1 cellular context compared by ENCODE assay signal in the genomic region with DNA sequence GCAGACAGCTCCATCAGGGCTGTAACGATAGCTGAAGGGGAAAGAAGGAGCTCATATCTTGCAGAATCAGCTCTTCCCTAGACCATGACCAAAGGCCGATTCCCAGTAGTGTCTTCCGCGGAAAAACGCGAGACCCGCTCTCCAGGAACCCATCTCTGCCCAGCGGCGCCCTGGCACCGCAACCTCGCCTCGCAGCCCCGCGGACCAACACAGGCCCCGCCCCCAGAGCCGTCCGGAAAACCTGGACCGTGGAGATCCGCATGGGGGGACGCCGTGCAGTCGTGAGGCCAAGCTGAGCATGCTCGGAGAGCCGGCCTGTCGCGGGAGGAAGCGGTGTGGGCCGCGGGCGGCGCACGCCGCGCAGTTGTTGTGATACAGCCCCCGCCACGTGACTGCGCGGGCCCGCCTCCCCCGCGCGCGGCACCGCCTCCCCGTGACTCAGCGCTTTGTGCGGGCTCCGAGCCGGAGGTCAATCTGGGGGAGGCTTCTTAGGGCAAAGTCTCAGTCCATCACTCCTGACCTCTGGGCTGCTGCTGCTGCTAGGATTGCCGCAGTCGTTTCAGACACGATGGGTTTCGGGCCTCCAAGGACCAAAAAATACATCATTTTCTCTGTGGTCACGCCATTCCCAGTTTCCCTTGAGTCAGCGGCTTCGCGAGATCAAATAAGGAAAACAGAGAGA.
TF ChIP-seq lines count a peak whose summit lies in the region.

No MANE protein-coding gene starts in this region.

TF ChIP-seq in HepG2, 621 proteins besides CTCF, POLR2A, EP300 and RAD21 (continued from another document and continues in another):
- TF ChIP-seq DRAP1 (CRISPR knock-in tag; IDR thresholded peaks at IDR 0.05) (peak; percentile 79), ERF (CRISPR knock-in tag; IDR thresholded peaks at IDR 0.05) (peak; percentile 98; the same call in 1 of the 2 replicates), MLLT10 (CRISPR knock-in tag; IDR thresholded peaks at IDR 0.05) (no peak), GTF3A (CRISPR knock-in tag; conservative IDR thresholded peaks at IDR 0.05) (0 out of 2 replicates have a peak, but pooled peaks have one; percentile 76), ZNF501 (CRISPR knock-in tag; IDR thresholded peaks at IDR 0.05) (peak; percentile 99), PRPF4 (IDR thresholded peaks at IDR 0.05; ENCODE audit: low read depth, low read length, poor library complexity, severe bottlenecking) (no peak), PHF8 (CRISPR knock-in tag; IDR thresholded peaks at IDR 0.05) (peak; percentile 88), ATRX (CRISPR knock-in tag; IDR thresholded peaks at IDR 0.05; ENCODE audit: borderline replicate concordance) (no peak), SOX6 (IDR thresholded peaks at IDR 0.05) (no peak), SOX6 (CRISPR knock-in tag; IDR thresholded peaks at IDR 0.05) (peak; percentile 95), RAD51 (IDR thresholded peaks at IDR 0.05; ENCODE audit: borderline replicate concordance) (peak; percentile 93), ZFP82 (CRISPR knock-in tag; IDR thresholded peaks at IDR 0.05; ENCODE audit: borderline replicate concordance) (peak; percentile 98), RBM22 (optimal IDR thresholded peaks at IDR 0.05; ENCODE audit: low read length) (no peak), KDM4B (CRISPR knock-in tag; IDR thresholded peaks at IDR 0.05) (peak; percentile 63; the same call in 1 of the 2 replicates), ZNF605 (CRISPR knock-in tag; IDR thresholded peaks at IDR 0.05) (peak; percentile 96), GZF1 (CRISPR knock-in tag; IDR thresholded peaks at IDR 0.05) (no peak), MED8 (CRISPR knock-in tag; IDR thresholded peaks at IDR 0.05; ENCODE audit: insufficient replicate concordance) (peak; percentile 71), NKX3-1 (CRISPR knock-in tag; IDR thresholded peaks at IDR 0.05) (peak; percentile 96), DDIT3 (CRISPR knock-in tag; IDR thresholded peaks at IDR 0.05) (no peak), LRRFIP1 (CRISPR knock-in tag; conservative IDR thresholded peaks at IDR 0.05) (no peak), JARID2 (CRISPR knock-in tag; IDR thresholded peaks at IDR 0.05; ENCODE audit: insufficient replicate concordance) (peak; percentile 87), ZNF207 (IDR thresholded peaks at IDR 0.05; ENCODE audit: borderline replicate concordance) (no peak), THRA (CRISPR knock-in tag; IDR thresholded peaks at IDR 0.05; ENCODE audit: borderline replicate concordance) (peak; percentile 98), NFE2 (CRISPR knock-in tag; IDR thresholded peaks at IDR 0.05) (peak; percentile 99), ZNF503 (CRISPR knock-in tag; IDR thresholded peaks at IDR 0.05) (peak; percentile 88), GATAD2A (CRISPR knock-in tag; IDR thresholded peaks at IDR 0.05) (peak; percentile 83), ZNF260 (CRISPR knock-in tag; IDR thresholded peaks at IDR 0.05; ENCODE audit: borderline replicate concordance, low read depth) (no peak), NFKBIZ (CRISPR knock-in tag; IDR thresholded peaks at IDR 0.05) (peak; percentile 81), GPN1 (CRISPR knock-in tag; IDR thresholded peaks at IDR 0.05; ENCODE audit: borderline replicate concordance) (no peak; the same call in 1 of the 2 replicates), ZNF766 (CRISPR knock-in tag; IDR thresholded peaks at IDR 0.05; ENCODE audit: borderline replicate concordance) (peak; percentile 95; the same call in 1 of the 2 replicates), SP5 (CRISPR knock-in tag; IDR thresholded peaks at IDR 0.05; ENCODE audit: borderline replicate concordance, low read depth) (peak; percentile 97), IRF2 (CRISPR knock-in tag; IDR thresholded peaks at IDR 0.05) (peak; percentile 98), CEBPZ (IDR thresholded peaks at IDR 0.05; ENCODE audit: low read length) (no peak), PHF5A (CRISPR knock-in tag; IDR thresholded peaks at IDR 0.05; ENCODE audit: low read depth, unreplicated experiment) (peak; percentile 95), ZBTB8A (CRISPR knock-in tag; IDR thresholded peaks at IDR 0.05; ENCODE audit: borderline replicate concordance, low read depth) (peak; percentile 71; the same call in 1 of the 2 replicates), SYNCRIP (IDR thresholded peaks at IDR 0.05; ENCODE audit: insufficient read depth, low read depth, low read length) (no peak)
- TF ChIP-seq, protein P1, sequence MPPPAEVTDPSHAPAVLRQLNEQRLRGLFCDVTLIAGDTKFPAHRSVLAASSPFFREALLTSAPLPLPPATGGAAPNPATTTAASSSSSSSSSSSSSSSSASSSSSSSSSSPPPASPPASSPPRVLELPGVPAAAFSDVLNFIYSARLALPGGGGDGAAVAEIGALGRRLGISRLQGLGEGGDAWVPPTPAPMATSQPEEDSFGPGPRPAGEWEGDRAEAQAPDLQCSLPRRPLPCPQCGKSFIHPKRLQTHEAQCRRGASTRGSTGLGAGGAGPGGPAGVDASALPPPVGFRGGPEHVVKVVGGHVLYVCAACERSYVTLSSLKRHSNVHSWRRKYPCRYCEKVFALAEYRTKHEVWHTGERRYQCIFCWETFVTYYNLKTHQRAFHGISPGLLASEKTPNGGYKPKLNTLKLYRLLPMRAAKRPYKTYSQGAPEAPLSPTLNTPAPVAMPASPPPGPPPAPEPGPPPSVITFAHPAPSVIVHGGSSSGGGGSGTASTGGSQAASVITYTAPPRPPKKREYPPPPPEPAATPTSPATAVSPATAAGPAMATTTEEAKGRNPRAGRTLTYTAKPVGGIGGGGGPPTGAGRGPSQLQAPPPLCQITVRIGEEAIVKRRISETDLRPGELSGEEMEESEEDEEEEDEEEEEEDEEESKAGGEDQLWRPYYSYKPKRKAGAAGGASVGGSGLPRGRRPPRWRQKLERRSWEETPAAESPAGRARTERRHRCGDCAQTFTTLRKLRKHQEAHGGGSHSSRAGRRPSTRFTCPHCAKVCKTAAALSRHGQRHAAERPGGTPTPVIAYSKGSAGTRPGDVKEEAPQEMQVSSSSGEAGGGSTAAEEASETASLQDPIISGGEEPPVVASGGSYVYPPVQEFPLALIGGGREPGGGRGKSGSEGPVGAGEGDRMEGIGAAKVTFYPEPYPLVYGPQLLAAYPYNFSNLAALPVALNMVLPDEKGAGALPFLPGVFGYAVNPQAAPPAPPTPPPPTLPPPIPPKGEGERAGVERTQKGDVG (CRISPR knock-in tag; IDR thresholded peaks at IDR 0.05; ENCODE audit: borderline replicate concordance), result peak; percentile 98
- TF ChIP-seq, protein P2, sequence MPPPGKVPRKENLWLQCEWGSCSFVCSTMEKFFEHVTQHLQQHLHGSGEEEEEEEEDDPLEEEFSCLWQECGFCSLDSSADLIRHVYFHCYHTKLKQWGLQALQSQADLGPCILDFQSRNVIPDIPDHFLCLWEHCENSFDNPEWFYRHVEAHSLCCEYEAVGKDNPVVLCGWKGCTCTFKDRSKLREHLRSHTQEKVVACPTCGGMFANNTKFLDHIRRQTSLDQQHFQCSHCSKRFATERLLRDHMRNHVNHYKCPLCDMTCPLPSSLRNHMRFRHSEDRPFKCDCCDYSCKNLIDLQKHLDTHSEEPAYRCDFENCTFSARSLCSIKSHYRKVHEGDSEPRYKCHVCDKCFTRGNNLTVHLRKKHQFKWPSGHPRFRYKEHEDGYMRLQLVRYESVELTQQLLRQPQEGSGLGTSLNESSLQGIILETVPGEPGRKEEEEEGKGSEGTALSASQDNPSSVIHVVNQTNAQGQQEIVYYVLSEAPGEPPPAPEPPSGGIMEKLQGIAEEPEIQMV (CRISPR knock-in tag; IDR thresholded peaks at IDR 0.05; ENCODE audit: low read depth), result peak; percentile 96
- TF ChIP-seq, protein P3, sequence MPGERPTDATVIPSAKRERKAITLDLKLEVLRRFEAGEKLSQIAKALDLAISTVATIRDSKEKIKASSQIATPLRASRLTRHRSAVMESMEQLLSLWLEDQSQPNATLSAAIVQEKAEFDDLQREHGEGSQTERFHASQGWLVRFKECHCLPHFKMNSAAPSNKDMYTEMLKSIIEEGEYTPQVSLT (CRISPR knock-in tag; IDR thresholded peaks at IDR 0.05; ENCODE audit: borderline replicate concordance, low read depth), result no peak; the same call in 1 of the 2 replicates
- TF ChIP-seq, protein P4, sequence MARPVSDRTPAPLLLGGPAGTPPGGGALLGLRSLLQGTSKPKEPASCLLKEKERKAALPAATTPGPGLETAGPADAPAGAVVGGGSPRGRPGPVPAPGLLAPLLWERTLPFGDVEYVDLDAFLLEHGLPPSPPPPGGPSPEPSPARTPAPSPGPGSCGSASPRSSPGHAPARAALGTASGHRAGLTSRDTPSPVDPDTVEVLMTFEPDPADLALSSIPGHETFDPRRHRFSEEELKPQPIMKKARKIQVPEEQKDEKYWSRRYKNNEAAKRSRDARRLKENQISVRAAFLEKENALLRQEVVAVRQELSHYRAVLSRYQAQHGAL (CRISPR knock-in tag; IDR thresholded peaks at IDR 0.05; ENCODE audit: not compliant biosample characterization), result peak; percentile 44
- TF ChIP-seq, protein P5, sequence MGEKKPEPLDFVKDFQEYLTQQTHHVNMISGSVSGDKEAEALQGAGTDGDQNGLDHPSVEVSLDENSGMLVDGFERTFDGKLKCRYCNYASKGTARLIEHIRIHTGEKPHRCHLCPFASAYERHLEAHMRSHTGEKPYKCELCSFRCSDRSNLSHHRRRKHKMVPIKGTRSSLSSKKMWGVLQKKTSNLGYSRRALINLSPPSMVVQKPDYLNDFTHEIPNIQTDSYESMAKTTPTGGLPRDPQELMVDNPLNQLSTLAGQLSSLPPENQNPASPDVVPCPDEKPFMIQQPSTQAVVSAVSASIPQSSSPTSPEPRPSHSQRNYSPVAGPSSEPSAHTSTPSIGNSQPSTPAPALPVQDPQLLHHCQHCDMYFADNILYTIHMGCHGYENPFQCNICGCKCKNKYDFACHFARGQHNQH (CRISPR knock-in tag; IDR thresholded peaks at IDR 0.05), result peak; percentile 96
